Comparison of ENCODE assay signal across 1 cellular context in the genomic region with DNA sequence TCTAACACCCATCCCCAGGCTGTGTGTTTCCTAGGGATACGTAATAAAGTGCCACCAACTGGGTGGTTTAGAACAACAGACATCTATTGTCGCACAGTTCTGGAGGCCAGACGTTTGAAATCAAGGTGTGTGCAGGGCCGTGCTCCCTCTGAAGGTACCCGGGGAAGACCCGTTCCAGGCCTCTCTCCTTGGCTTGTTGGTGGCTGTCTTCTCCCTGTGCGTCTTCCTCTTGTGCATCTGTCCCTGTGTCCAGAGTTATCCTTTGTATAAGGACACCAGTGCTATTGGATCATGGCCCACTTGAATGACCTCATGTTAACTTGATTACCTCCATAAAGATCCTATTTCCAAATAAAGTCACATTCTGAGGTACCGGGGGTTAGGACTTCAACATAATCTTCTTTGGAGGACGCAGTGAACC.
TF ChIP-seq lines count a peak whose summit lies in the region.

No MANE protein-coding gene starts in this region.

TF ChIP-seq in SK-N-SH, 30 proteins besides CTCF, POLR2A, EP300 and RAD21 (continued from another document):
- TF ChIP-seq, protein P1, sequence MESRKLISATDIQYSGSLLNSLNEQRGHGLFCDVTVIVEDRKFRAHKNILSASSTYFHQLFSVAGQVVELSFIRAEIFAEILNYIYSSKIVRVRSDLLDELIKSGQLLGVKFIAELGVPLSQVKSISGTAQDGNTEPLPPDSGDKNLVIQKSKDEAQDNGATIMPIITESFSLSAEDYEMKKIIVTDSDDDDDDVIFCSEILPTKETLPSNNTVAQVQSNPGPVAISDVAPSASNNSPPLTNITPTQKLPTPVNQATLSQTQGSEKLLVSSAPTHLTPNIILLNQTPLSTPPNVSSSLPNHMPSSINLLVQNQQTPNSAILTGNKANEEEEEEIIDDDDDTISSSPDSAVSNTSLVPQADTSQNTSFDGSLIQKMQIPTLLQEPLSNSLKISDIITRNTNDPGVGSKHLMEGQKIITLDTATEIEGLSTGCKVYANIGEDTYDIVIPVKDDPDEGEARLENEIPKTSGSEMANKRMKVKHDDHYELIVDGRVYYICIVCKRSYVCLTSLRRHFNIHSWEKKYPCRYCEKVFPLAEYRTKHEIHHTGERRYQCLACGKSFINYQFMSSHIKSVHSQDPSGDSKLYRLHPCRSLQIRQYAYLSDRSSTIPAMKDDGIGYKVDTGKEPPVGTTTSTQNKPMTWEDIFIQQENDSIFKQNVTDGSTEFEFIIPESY (IDR thresholded peaks at IDR 0.05; ENCODE audit: borderline replicate concordance, low read depth) = no peak
- no peak for TF ChIP-seq GATA2 (CRISPR knock-in tag; IDR thresholded peaks at IDR 0.05)
- no peak for TF ChIP-seq MEF2A (IDR thresholded peaks at IDR 0.05; ENCODE audit: borderline replicate concordance, low read depth)
- TF ChIP-seq FOXJ3 (CRISPR knock-in tag; IDR thresholded peaks at IDR 0.05) = no peak
- no peak for TF ChIP-seq NRF1 (IDR thresholded peaks at IDR 0.05; ENCODE audit: low read depth, low read length)
- no peak for TF ChIP-seq POLR2AphosphoS5 (IDR thresholded peaks at IDR 0.05; ENCODE audit: low read depth, low read length)
- TF ChIP-seq, protein P2, sequence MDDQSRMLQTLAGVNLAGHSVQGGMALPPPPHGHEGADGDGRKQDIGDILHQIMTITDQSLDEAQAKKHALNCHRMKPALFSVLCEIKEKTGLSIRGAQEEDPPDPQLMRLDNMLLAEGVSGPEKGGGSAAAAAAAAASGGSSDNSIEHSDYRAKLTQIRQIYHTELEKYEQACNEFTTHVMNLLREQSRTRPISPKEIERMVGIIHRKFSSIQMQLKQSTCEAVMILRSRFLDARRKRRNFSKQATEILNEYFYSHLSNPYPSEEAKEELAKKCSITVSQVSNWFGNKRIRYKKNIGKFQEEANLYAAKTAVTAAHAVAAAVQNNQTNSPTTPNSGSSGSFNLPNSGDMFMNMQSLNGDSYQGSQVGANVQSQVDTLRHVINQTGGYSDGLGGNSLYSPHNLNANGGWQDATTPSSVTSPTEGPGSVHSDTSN (IDR thresholded peaks at IDR 0.05) = no peak
- TF ChIP-seq RFX5 (IDR thresholded peaks at IDR 0.05; ENCODE audit: low read length) = no peak
- no peak for TF ChIP-seq FOSL2 (IDR thresholded peaks at IDR 0.05; ENCODE audit: borderline replicate concordance, low read depth)
- no peak for TF ChIP-seq MAX (IDR thresholded peaks at IDR 0.05; ENCODE audit: low read depth)
- no peak for TF ChIP-seq JUND (IDR thresholded peaks at IDR 0.05)
TF ChIP-seq in SK-N-SH: peak in this region for 0.
